In the genomic region with DNA sequence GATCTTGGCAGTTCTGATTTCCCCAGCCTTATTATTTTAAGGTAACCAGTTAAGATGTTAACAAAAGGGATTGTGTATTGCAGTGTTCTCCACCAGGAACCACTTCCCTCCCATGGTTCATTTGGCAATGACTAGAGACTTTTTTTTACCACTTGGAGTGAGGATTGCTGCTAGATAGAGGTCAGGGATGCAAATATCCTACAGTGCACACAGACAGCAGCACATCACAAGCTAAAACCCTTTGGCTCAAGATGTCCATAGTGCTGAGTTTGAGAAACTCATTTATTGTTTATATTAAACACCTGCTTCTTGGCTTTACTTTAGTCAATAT, we compare ENCODE assay signal across 10 cellular contexts. TPM values are rescaled to one million over a fixed set of nuclear protein-coding genes. Genes with fewer than 3 reads are reported as not detected.
A peak's percentile ranks its signal among the peaks of the same experiment; 100 is the strongest.
DNase-seq lines count a peak whose midpoint lies in the region; ATAC-seq, FAIRE-seq and TF ChIP-seq lines count a peak whose summit lies in the region.
"Had no signal": no experiment of that assay in that cellular context is flagged by ENCODE, and none has a peak within 500 bp of the region (broad histone marks: within the 10 kb centered on the region; RNA-seq: fewer than 3 reads in every experiment).

No MANE protein-coding gene starts in this region.

- H3K4me1 ChIP-seq in CD4-positive, alpha-beta memory T cell (ENCODE audit: insufficient read depth, low read length): peaks cover 87% of the 10 kb centered on the region
- H3K4me1 ChIP-seq in HCT116 (ENCODE audit: control insufficient read depth in 1 of 2, insufficient read depth in 2 of 2, low read length in 2 of 2) (no peaks in the 10 kb centered on the region; a peak in 1 of 4 replicates), K562 (replicated peaks in 1 of 2; ENCODE audit: control insufficient read depth in 2 of 2, insufficient read depth in 2 of 2, low read length in 2 of 2) (peaks cover 0 to 4% of the 10 kb centered on the region in 2 experiments; a peak in 3 of 5 replicates), HepG2 (ENCODE audit: insufficient read depth, low read length) (peaks cover 100% of the 10 kb centered on the region)

- RAD21 ChIA-PET in HCT116 (lab: Charles Lee; ENCODE audit: low non-redundant PET in 1 of 2, low total read pairs in 2 of 2, uncharacterized antibody in 2 of 2, unreplicated experiment in 2 of 2): no interaction called here

- H4K20me1 ChIP-seq in HCT116 (ENCODE audit: insufficient read depth): peaks cover 43% of the 10 kb centered on the region; the same call in 1 of the 2 replicates
- peaks cover 33% of the 10 kb centered on the region for H4K20me1 ChIP-seq in K562 (replicated peaks; ENCODE audit: control insufficient read depth, insufficient read depth, low read length)
- H4K20me1 ChIP-seq in HepG2 (ENCODE audit: insufficient read depth, low read length): peaks cover 93% of the 10 kb centered on the region

- peak overlapping the region in 3 of 8 donors; percentile 3 to 4 (median 3) for H3K4me3 Mint-ChIP-seq in CD4-positive, alpha-beta memory T cell

- H3K9me2 ChIP-seq in HCT116 (ENCODE audit: insufficient read depth): no peaks in the 10 kb centered on the region

- no peaks in the 10 kb centered on the region for H3K27me3 ChIP-seq in CD4-positive, alpha-beta memory T cell (ENCODE audit: insufficient read depth, low read length)
- H3K27me3 ChIP-seq in HCT116 (ENCODE audit: insufficient read depth, low read length) (no peaks in the 10 kb centered on the region), K562 (ENCODE audit: control insufficient read depth in 2 of 2, insufficient read depth in 2 of 2, low read length in 2 of 2) (no peaks in the 10 kb centered on the region), HepG2 (ENCODE audit: control insufficient read depth in 1 of 2, insufficient read depth in 2 of 2, low read length in 2 of 2) (no peaks in the 10 kb centered on the region)

- no peak for TF ChIP-seq EP300 in K562 (IDR thresholded peaks at IDR 0.05; ENCODE audit: low read length)
- no peak for TF ChIP-seq EP300 in HepG2 (IDR thresholded peaks at IDR 0.05; ENCODE audit: low read depth in 2 of 2, low read length in 2 of 2)
- no peak for TF ChIP-seq EP300 in HepG2 (CRISPR knock-in tag; IDR thresholded peaks at IDR 0.05; ENCODE audit: borderline replicate concordance)

- intact Hi-C loops in CD4-positive, alpha-beta memory T cell (cut with micrococcal nuclease): no loop called here
- intact Hi-C loops in HCT116 (cut with micrococcal nuclease) (no loop called here), K562 (cut with micrococcal nuclease) (no loop called here), HepG2 (cut with micrococcal nuclease; ENCODE audit: unreplicated experiment) (no loop called here)

- peaks cover 15 to 21% of the 10 kb centered on the region in 2 donors for H3K36me3 Mint-ChIP-seq in CD4-positive, alpha-beta memory T cell

- H3K9me3 ChIP-seq in CD4-positive, alpha-beta memory T cell (ENCODE audit: control insufficient read depth in 1 of 2, low read length in 2 of 2): no peaks in the 10 kb centered on the region
- H3K9me3 ChIP-seq in HCT116 (ENCODE audit: control insufficient read depth in 1 of 2, insufficient read depth in 1 of 2, low read depth in 1 of 2, low read length in 2 of 2): no peaks in the 10 kb centered on the region
- H3K9me3 ChIP-seq in K562 (replicated peaks; ENCODE audit: control insufficient read depth, insufficient read depth, low read depth, low read length): no peaks in the 10 kb centered on the region
- no peaks in the 10 kb centered on the region for H3K9me3 ChIP-seq in HepG2 (ENCODE audit: low read length)

- H3K27ac Mint-ChIP-seq in CD4-positive, alpha-beta memory T cell: peak overlapping the region in 5 of 7 donors; percentile 13 to 65 (median 50)

- H3K27me3 Mint-ChIP-seq in CD4-positive, alpha-beta memory T cell: no peaks in the 10 kb centered on the region

- H3K4me1 Mint-ChIP-seq in CD4-positive, alpha-beta memory T cell: peaks cover 56 to 92% (median 78%) of the 10 kb centered on the region in 4 donors

- TF ChIP-seq POLR2A in HCT116 (IDR thresholded peaks at IDR 0.05; ENCODE audit: borderline replicate concordance, extremely low read depth, insufficient read depth, insufficient read length) (no peak), K562 (conservative IDR thresholded peaks at IDR 0.05) (no peak), HepG2 (IDR thresholded peaks at IDR 0.05; ENCODE audit: insufficient read depth in 1 of 2, low read depth in 2 of 2, low read length in 2 of 2) (no peak)

- POLR2A ChIA-PET in CD4-positive, alpha-beta memory T cell (lab: Charles Lee; ENCODE audit: partially characterized antibody): no interaction called here
- POLR2A ChIA-PET in HCT116 (lab: Charles Lee): no interaction called here
- POLR2A ChIA-PET in K562 (lab: Yijun Ruan, JAX): interaction anchor here (0.6 kb wide), 1 partner anchor 557 kb away, joined by 3 read pairs; no protein-coding TSS in a partner anchor
- POLR2A ChIA-PET in HepG2 (lab: Yijun Ruan, JAX): no interaction called here

- in situ Hi-C loops in K562 (cut with MboI) (no loop called here), HepG2 (cut with HindIII; ENCODE audit: extremely low pct_ligation_motif_present, low pct_unique_long_range_greater_than_20kb) (no loop called here)

- TF ChIP-seq CTCF in HCT116 (IDR thresholded peaks at IDR 0.05 in 2 of 3, conservative IDR thresholded peaks at IDR 0.05 in 1 of 3; ENCODE audit: borderline replicate concordance in 1 of 3, insufficient read depth in 1 of 3, low read depth in 2 of 3, low read length in 2 of 3): no peak
- TF ChIP-seq CTCF in K562 (IDR thresholded peaks at IDR 0.05 in 2 of 3, conservative IDR thresholded peaks at IDR 0.05 in 1 of 3; ENCODE audit: insufficient read depth in 2 of 3, low read depth in 1 of 3, low read length in 3 of 3): no peak
- TF ChIP-seq CTCF in HepG2 (CRISPR knock-in tag; IDR thresholded peaks at IDR 0.05): no peak

- BruUV-seq in HCT116 (replicated peaks; lab: Mats Ljungman, UMichigan): no TSS peak
- no TSS peak for BruUV-seq in K562 (replicated peaks; lab: Mats Ljungman, UMichigan)
- BruUV-seq in HepG2 (replicated peaks; lab: Mats Ljungman, UMichigan): no TSS peak

- CTCF ChIA-PET in CD4-positive, alpha-beta memory T cell (lab: Charles Lee; ENCODE audit: partially characterized antibody): interaction anchor here (0.7 kb wide), 1 partner anchor 21 kb away, joined by 3 read pairs; no protein-coding TSS in a partner anchor
- CTCF ChIA-PET in HCT116 (lab: Charles Lee): no interaction called here
- CTCF ChIA-PET in K562 (lab: Yijun Ruan, JAX; ENCODE audit: low intra/inter-chr PET ratio): no interaction called here
- CTCF ChIA-PET in HepG2 (lab: Yijun Ruan, JAX; ENCODE audit: low intra/inter-chr PET ratio, low total read pairs): no interaction called here

- no peaks in the 10 kb centered on the region for H3K9me1 ChIP-seq in K562 (ENCODE audit: control insufficient read depth, insufficient read depth, low read length)

- TF ChIP-seq RAD21 in HCT116 (IDR thresholded peaks at IDR 0.05; ENCODE audit: low read depth): no peak
- TF ChIP-seq RAD21 in K562 (CRISPR knock-in tag; conservative IDR thresholded peaks at IDR 0.05 in 1 of 2, IDR thresholded peaks at IDR 0.05 in 1 of 2): no peak
- TF ChIP-seq RAD21 in HepG2 (CRISPR knock-in tag; IDR thresholded peaks at IDR 0.05): no peak

- H3K9me3 Mint-ChIP-seq in CD4-positive, alpha-beta memory T cell: no peaks in the 10 kb centered on the region

- no peak overlapping the region for H3K4me3 ChIP-seq in CD4-positive, alpha-beta memory T cell (ENCODE audit: low read length in 2 of 2)
- no peak overlapping the region for H3K4me3 ChIP-seq in HCT116 (replicated peaks in 1 of 2; ENCODE audit: low read depth in 1 of 2, low read length in 2 of 2)
- H3K4me3 ChIP-seq in K562: no peak overlapping the region
- H3K4me3 ChIP-seq in HepG2 (replicated peaks in 1 of 3; ENCODE audit: insufficient read depth in 1 of 3, low read depth in 2 of 3, low read length in 3 of 3): no peak overlapping the region; a peak in 1 of 6 replicates
- H3K4me3 ChIP-seq: lung had no signal

- H3K9ac ChIP-seq in HCT116 (ENCODE audit: low read length) (no peak overlapping the region), K562 (ENCODE audit: insufficient read depth in 1 of 2, low read depth in 2 of 2, low read length in 2 of 2) (no peak overlapping the region), HepG2 (ENCODE audit: insufficient read depth, low read depth, low read length) (no peak overlapping the region)

- no peaks in the 10 kb centered on the region for H3K36me3 ChIP-seq in CD4-positive, alpha-beta memory T cell (ENCODE audit: insufficient read depth, low read length)
- H3K36me3 ChIP-seq in HCT116 (ENCODE audit: control insufficient read depth in 1 of 2, insufficient read depth in 2 of 2, low read length in 2 of 2) (no peaks in the 10 kb centered on the region), K562 (ENCODE audit: control insufficient read depth, insufficient read depth, low read length) (no peaks in the 10 kb centered on the region; the same call in 2 of the 3 replicates), HepG2 (replicated peaks in 1 of 2; ENCODE audit: control insufficient read depth in 1 of 2, insufficient read depth in 2 of 2, low read length in 2 of 2) (peaks cover 1 to 2% of the 10 kb centered on the region in 2 experiments; a peak in 1 of 5 replicates)

- H3K4me2 ChIP-seq in HCT116 (ENCODE audit: low read length) (no peak overlapping the region), K562 (ENCODE audit: insufficient read depth, low read length) (no peak overlapping the region), HepG2 (ENCODE audit: low read depth, low read length) (peak overlapping the region; percentile 56; the same call in 1 of the 2 replicates)

- no peak overlapping the region for H2AFZ ChIP-seq in HCT116 (ENCODE audit: low read depth, low read length, poor library complexity, severe bottlenecking)
- no peak overlapping the region for H2AFZ ChIP-seq in K562 (ENCODE audit: low read depth, low read length)
- H2AFZ ChIP-seq in HepG2 (ENCODE audit: low read length): no peak overlapping the region

- FAIRE-seq in K562 (lab: Jason Lieb, UNC) (no peak), HepG2 (lab: Jason Lieb, UNC) (no peak)

- DNase-seq in CD4-positive, alpha-beta memory T cell: no peak
- DNase-seq in HCT116 (ENCODE audit: low read depth, low spot score) (no peak), K562 (ENCODE audit: extremely low read depth in 1 of 4, low spot score in 3 of 4) (peak in 1 of 4 experiments; percentile 10), HepG2 (ENCODE audit: low spot score) (peak; percentile 10), NCI-H510A (lab: John Stamatoyannopoulos, UW) (no peak), midbrain (lab: John Stamatoyannopoulos, UW) (no peak), NCI-H146 treated with DMSO at 0.1 percent for 48 hours (lab: John Stamatoyannopoulos, UW; ENCODE audit: unreplicated experiment) (no peak)
- no peak for DNase-seq in activated CD4-positive, alpha-beta T cell treated with anti-CD3 and anti-CD28 coated beads, Interleukin-2, amount 50 U/mL, for 1 hour
- DNase-seq: SHP77 treated with DMSO at 0.1 percent for 48 hours had no signal

- H3K79me2 ChIP-seq in HCT116 (ENCODE audit: insufficient read depth, low read length) (peaks cover 100% of the 10 kb centered on the region), K562 (ENCODE audit: control insufficient read depth, insufficient read depth, low read length) (peaks cover 100% of the 10 kb centered on the region), HepG2 (ENCODE audit: insufficient read depth, low read length) (peaks cover 99% of the 10 kb centered on the region)

- H3K27ac ChIP-seq in CD4-positive, alpha-beta memory T cell (ENCODE audit: low read depth, low read length): no peak overlapping the region
- H3K27ac ChIP-seq in HCT116 (ENCODE audit: low read depth, low read length) (no peak overlapping the region), K562 (ENCODE audit: extremely low read depth, low read depth, low read length) (no peak overlapping the region), HepG2 (ENCODE audit: extremely low read length, insufficient read depth, low read length) (peak overlapping the region; percentile 48)

- 0 out of 2 replicates have a peak, but pooled peaks have one; percentile 17 for ATAC-seq in HCT116
- ATAC-seq in K562: peak; percentile 58; the same call in 2 of the 3 replicates
- ATAC-seq in HepG2: peak; percentile 33; the same call in 2 of the 3 replicates

RNA-seq across cellular contexts. Expression of a gene that starts 24.1 kb away (rescaled TPM):
- total RNA-seq in CD4-positive, alpha-beta memory T cell: 10 to 100 TPM; 10.2 to 12.6 TPM
- 1 to 10 TPM; 1.5 to 2.2 TPM for polyA plus RNA-seq in CD4-positive, alpha-beta memory T cell
- total RNA-seq in HCT116 (2021; ENCODE audit: unreplicated experiment): 5.1 TPM
- 1.5 and 2.0 TPM in 2 replicates for polyA plus RNA-seq in HCT116 (2012)
- 17.9 and 40.1 TPM in 2 replicates for total RNA-seq in K562 (2011; cell fraction: chromatin; rRNA removed; ENCODE audit: low replicate concordance)
- total RNA-seq in K562 (2011; cell fraction: nucleolus; rRNA removed): 7.8 and 12.0 TPM in 2 replicates
- 19.9 and 38.8 TPM in 2 replicates for total RNA-seq in K562 (2011; cell fraction: nucleoplasm; rRNA removed)
- total RNA-seq in K562 (2014; rRNA removed): 2.4 and 2.5 TPM in 2 replicates
- total RNA-seq in K562 (2014; rRNA removed; fragmentation: Illumina TruSeq; extraction: Trizol): 4.6 and 5.2 TPM in 2 replicates
- 3.8 TPM in 2 replicates for total RNA-seq in K562 (2015; rRNA removed; fragmentation: Illumina TruSeq; extraction: Trizol)
- total RNA-seq in K562 (2021): 2.2 and 3.0 TPM in 2 replicates
- 2.4 and 2.5 TPM in 2 replicates for polyA plus RNA-seq in K562 (2011; rRNA removed)
- polyA plus RNA-seq in K562 (2011; cell fraction: cytosol; rRNA removed): 0.25 and 0.49 TPM in 2 replicates
- polyA plus RNA-seq in K562 (2011; cell fraction: nucleus; rRNA removed): 5.9 and 6.9 TPM in 2 replicates
- 0.78 and 1.1 TPM in 2 replicates for polyA plus RNA-seq in K562 (2012)
- polyA plus RNA-seq in K562 (2014; fragmentation: Illumina TruSeq; extraction: Trizol): 1.6 and 1.8 TPM in 2 replicates
- 1 to 10 TPM in 1 of 2 experiments, under 1 TPM in 1; 0.39 to 1.4 TPM for polyA plus RNA-seq in K562 (2014; fragmentation: Nextera tagmentation; extraction: Ambion mirVana)
- polyA plus RNA-seq in K562 (2014; rRNA removed): 1.6 and 1.8 TPM in 2 replicates
- 14.6 and 18.2 TPM in 2 replicates for polyA minus RNA-seq in K562 (2011; rRNA and poly(A)+ RNA removed)
- 3.1 TPM in 2 replicates for polyA minus RNA-seq in K562 (2011; cell fraction: cytosol; rRNA and poly(A)+ RNA removed)
- 7.3 and 16.2 TPM in 2 replicates for polyA minus RNA-seq in K562 (2011; cell fraction: nucleus; rRNA and poly(A)+ RNA removed)
- total RNA-seq in HepG2 (2016; rRNA removed; fragmentation: Illumina TruSeq; extraction: Trizol): 1.3 and 8.3 TPM in 2 replicates
- total RNA-seq in HepG2 (2016; cell fraction: cytosol; rRNA removed; fragmentation: Illumina TruSeq; extraction: Trizol; ENCODE audit: low read depth): 3.8 and 3.9 TPM in 2 replicates
- total RNA-seq in HepG2 (2016; cell fraction: insoluble cytoplasmic fraction; rRNA removed; fragmentation: Illumina TruSeq; extraction: Trizol): 0.92 and 8.0 TPM in 2 replicates
- total RNA-seq in HepG2 (2016; cell fraction: membrane; rRNA removed; fragmentation: Illumina TruSeq; extraction: Trizol): 6.1 and 8.1 TPM in 2 replicates
- total RNA-seq in HepG2 (2016; cell fraction: nucleus; rRNA removed; fragmentation: Illumina TruSeq; extraction: Trizol): 22.4 and 25.8 TPM in 2 replicates
- 2.6 and 3.3 TPM in 2 replicates for polyA plus RNA-seq in HepG2 (2011; rRNA removed)
- 0.21 and 0.36 TPM in 2 replicates for polyA plus RNA-seq in HepG2 (2011; cell fraction: cytosol; rRNA removed)
- 8.2 and 8.5 TPM in 2 replicates for polyA plus RNA-seq in HepG2 (2011; cell fraction: nucleus; rRNA removed)
- polyA plus RNA-seq in HepG2 (2012): 1.7 and 1.9 TPM in 2 replicates
- not detected in 2 replicates for polyA plus RNA-seq in HepG2 (2016; cell fraction: cytosol; fragmentation: Illumina TruSeq; extraction: Trizol; ENCODE audit: low read depth)
- polyA plus RNA-seq in HepG2 (2016; cell fraction: insoluble cytoplasmic fraction; fragmentation: Illumina TruSeq; extraction: Trizol; ENCODE audit: low read depth): 0.22 and 0.33 TPM in 2 replicates
- not detected in 2 replicates for polyA plus RNA-seq in HepG2 (2016; cell fraction: membrane; fragmentation: Illumina TruSeq; extraction: Trizol; ENCODE audit: low read depth)
- polyA plus RNA-seq in HepG2 (2016; cell fraction: nucleus; fragmentation: Illumina TruSeq; extraction: Trizol; ENCODE audit: insufficient read depth, low read depth): 22.5 and 23.0 TPM in 2 replicates
- 6.9 and 7.2 TPM in 2 replicates for polyA minus RNA-seq in HepG2 (2011; rRNA and poly(A)+ RNA removed; ENCODE audit: low replicate concordance)
- polyA minus RNA-seq in HepG2 (2011; cell fraction: cytosol; rRNA and poly(A)+ RNA removed): 0.99 and 1.4 TPM in 2 replicates
- 46.7 and 49.7 TPM in 2 replicates for polyA minus RNA-seq in HepG2 (2011; cell fraction: nucleus; rRNA and poly(A)+ RNA removed)

RNA-seq across cellular contexts. Expression of a gene that starts 40.7 kb away (rescaled TPM):
- 10 to 100 TPM; 71.8 to 77.0 TPM for total RNA-seq in CD4-positive, alpha-beta memory T cell
- polyA plus RNA-seq in CD4-positive, alpha-beta memory T cell: 10 to 100 TPM; 30.7 to 37.2 TPM
- total RNA-seq in HCT116 (2021; ENCODE audit: unreplicated experiment) (72.5 TPM), K562 (2014; rRNA removed) (26.9 and 31.6 TPM in 2 replicates), K562 (2014; rRNA removed; fragmentation: Illumina TruSeq; extraction: Trizol) (46.7 and 57.5 TPM in 2 replicates), K562 (2015; rRNA removed; fragmentation: Illumina TruSeq; extraction: Trizol) (34.9 and 38.7 TPM in 2 replicates), K562 (2021) (43.1 and 49.6 TPM in 2 replicates), HepG2 (2016; rRNA removed; fragmentation: Illumina TruSeq; extraction: Trizol) (161 and 236 TPM in 2 replicates)
- 17.5 and 23.1 TPM in 2 replicates for polyA plus RNA-seq in HCT116 (2012)
- total RNA-seq in K562 (2011; cell fraction: chromatin; rRNA removed; ENCODE audit: low replicate concordance): 13.1 and 47.8 TPM in 2 replicates
- 9.3 TPM in 2 replicates for total RNA-seq in K562 (2011; cell fraction: nucleolus; rRNA removed)
- total RNA-seq in K562 (2011; cell fraction: nucleoplasm; rRNA removed): 21.8 and 28.9 TPM in 2 replicates
- polyA plus RNA-seq in K562 (2011; rRNA removed) (17.0 and 32.1 TPM in 2 replicates), K562 (2014; fragmentation: Illumina TruSeq; extraction: Trizol) (23.2 and 27.4 TPM in 2 replicates), K562 (2014; fragmentation: Nextera tagmentation; extraction: Ambion mirVana) (10 to 100 TPM; 11.0 to 13.8 TPM), K562 (2014; rRNA removed) (19.4 and 20.0 TPM in 2 replicates), HepG2 (2011; rRNA removed) (15.7 and 22.3 TPM in 2 replicates)
- polyA plus RNA-seq in K562 (2011; cell fraction: cytosol; rRNA removed): 2.3 and 5.1 TPM in 2 replicates
- 5.0 and 8.1 TPM in 2 replicates for polyA plus RNA-seq in K562 (2011; cell fraction: nucleus; rRNA removed)
- polyA plus RNA-seq in K562 (2012): 15.2 and 21.6 TPM in 2 replicates
- 39.1 and 41.1 TPM in 2 replicates for polyA minus RNA-seq in K562 (2011; rRNA and poly(A)+ RNA removed)
- polyA minus RNA-seq in K562 (2011; cell fraction: cytosol; rRNA and poly(A)+ RNA removed): 13.3 and 13.9 TPM in 2 replicates
- polyA minus RNA-seq in K562 (2011; cell fraction: nucleus; rRNA and poly(A)+ RNA removed): 7.9 and 18.3 TPM in 2 replicates
- 18.1 and 21.7 TPM in 2 replicates for total RNA-seq in HepG2 (2016; cell fraction: cytosol; rRNA removed; fragmentation: Illumina TruSeq; extraction: Trizol; ENCODE audit: low read depth)
- 150 and 234 TPM in 2 replicates for total RNA-seq in HepG2 (2016; cell fraction: insoluble cytoplasmic fraction; rRNA removed; fragmentation: Illumina TruSeq; extraction: Trizol)
- 72.3 and 89.6 TPM in 2 replicates for total RNA-seq in HepG2 (2016; cell fraction: membrane; rRNA removed; fragmentation: Illumina TruSeq; extraction: Trizol)
- 79.4 and 87.0 TPM in 2 replicates for total RNA-seq in HepG2 (2016; cell fraction: nucleus; rRNA removed; fragmentation: Illumina TruSeq; extraction: Trizol)
- 6.1 and 10.5 TPM in 2 replicates for polyA plus RNA-seq in HepG2 (2011; cell fraction: cytosol; rRNA removed)
- polyA plus RNA-seq in HepG2 (2011; cell fraction: nucleus; rRNA removed): 8.1 and 12.7 TPM in 2 replicates
- polyA plus RNA-seq in HepG2 (2012): 28.4 and 56.3 TPM in 2 replicates
- 6.1 and 6.8 TPM in 2 replicates for polyA plus RNA-seq in HepG2 (2016; cell fraction: cytosol; fragmentation: Illumina TruSeq; extraction: Trizol; ENCODE audit: low read depth)
- 118 and 119 TPM in 2 replicates for polyA plus RNA-seq in HepG2 (2016; cell fraction: insoluble cytoplasmic fraction; fragmentation: Illumina TruSeq; extraction: Trizol; ENCODE audit: low read depth)
- polyA plus RNA-seq in HepG2 (2016; cell fraction: membrane; fragmentation: Illumina TruSeq; extraction: Trizol; ENCODE audit: low read depth): 23.0 and 29.4 TPM in 2 replicates
- polyA plus RNA-seq in HepG2 (2016; cell fraction: nucleus; fragmentation: Illumina TruSeq; extraction: Trizol; ENCODE audit: insufficient read depth, low read depth): 77.6 and 79.2 TPM in 2 replicates
- 2.8 and 5.1 TPM in 2 replicates for polyA minus RNA-seq in HepG2 (2011; rRNA and poly(A)+ RNA removed; ENCODE audit: low replicate concordance)
- 32.5 and 44.9 TPM in 2 replicates for polyA minus RNA-seq in HepG2 (2011; cell fraction: cytosol; rRNA and poly(A)+ RNA removed)
- 52.5 and 52.7 TPM in 2 replicates for polyA minus RNA-seq in HepG2 (2011; cell fraction: nucleus; rRNA and poly(A)+ RNA removed)
